ENCODE assay signal across 13 cellular contexts in the genomic region with DNA sequence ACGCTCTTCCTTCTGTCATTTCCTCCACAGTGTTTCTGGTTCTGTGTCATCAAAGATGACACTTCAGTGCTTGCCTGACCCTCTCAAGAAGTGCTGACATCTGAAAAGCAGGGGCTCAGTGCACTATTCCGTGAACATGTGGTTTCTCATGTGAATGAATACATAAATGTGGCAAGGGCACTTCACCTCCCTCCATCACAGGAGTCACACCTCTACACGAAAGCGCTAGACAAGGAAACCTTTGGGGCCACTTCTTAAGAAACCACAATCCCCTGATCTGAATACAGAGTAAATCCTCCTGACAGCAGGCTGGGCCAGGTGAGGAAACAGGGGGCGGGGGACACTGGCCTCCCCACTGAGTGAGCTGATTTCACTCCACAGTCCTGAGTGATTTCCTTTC.
A peak's percentile ranks its signal among the peaks of the same experiment; 100 is the strongest.
DNase-seq lines count a peak whose midpoint lies in the region; ATAC-seq and TF ChIP-seq lines count a peak whose summit lies in the region.
"Had no signal": no experiment of that assay in that cellular context is flagged by ENCODE, and none has a peak within 500 bp of the region (broad histone marks: within the 10 kb centered on the region; RNA-seq: fewer than 3 reads in every experiment).

No MANE protein-coding gene starts in this region.

- H3K4me1 ChIP-seq in endodermal cell (ENCODE audit: control insufficient read depth, insufficient read depth, low read length) (peaks cover 16% of the 10 kb centered on the region), vagina (no peaks in the 10 kb centered on the region), stomach (no peaks in the 10 kb centered on the region)
- H3K4me1 ChIP-seq: parathyroid adenoma had no signal

- H3K9ac ChIP-seq in endodermal cell (ENCODE audit: extremely low read depth, low read length, poor library complexity, severe bottlenecking): no peak overlapping the region
- H3K9ac ChIP-seq: parathyroid adenoma had no signal

- H3K36me3 ChIP-seq in endodermal cell (ENCODE audit: control insufficient read depth, insufficient read depth, low read length) (no peaks in the 10 kb centered on the region), vagina (no peaks in the 10 kb centered on the region), stomach (peaks cover 0 to 17% (median 6%) of the 10 kb centered on the region in 4 donors)

- TF ChIP-seq EP300 in stomach (IDR thresholded peaks at IDR 0.05): no peak

- H3K4me3 Mint-ChIP-seq in endodermal cell: no peak overlapping the region

- TF ChIP-seq CTCF in endodermal cell (conservative IDR thresholded peaks at IDR 0.05): no peak
- no peak for TF ChIP-seq CTCF in vagina (IDR thresholded peaks at IDR 0.05)
- no peak for TF ChIP-seq CTCF in stomach (IDR thresholded peaks at IDR 0.05)

- TF ChIP-seq POLR2A in vagina (IDR thresholded peaks at IDR 0.05): no peak
- no peak for TF ChIP-seq POLR2A in stomach (IDR thresholded peaks at IDR 0.05)

- no peak overlapping the region for H3K27ac Mint-ChIP-seq in endodermal cell

- peak; percentile 64 for DNase-seq in NK-92 treated with Interleukin-12 subunit alpha and Interleukin-12 subunit beta, amount 100 ng/mL, for 24 hours (lab: John Stamatoyannopoulos, UW)
- DNase-seq in NK-92 (lab: John Stamatoyannopoulos, UW; ENCODE audit: unreplicated experiment) (no peak), endodermal cell (peak; percentile 70), vagina (ENCODE audit: extremely low spot score in 2 of 2) (no peak), stomach (no peak)
- no peak for DNase-seq in activated effector memory CD4-positive, alpha-beta T cell treated with Interleukin-2 at 50 U/mL for 16 hours
- DNase-seq: DMS53; KBM-7; stimulated activated CD4-positive, alpha-beta T cell treated with anti-CD3 and anti-CD28 coated beads, Interleukin-4, amount 100 ng/mL, for 1 hour had no signal

- H3K9me3 Mint-ChIP-seq in endodermal cell: no peaks in the 10 kb centered on the region

- H3K4me3 ChIP-seq in endodermal cell (ENCODE audit: low read length) (no peak overlapping the region), vagina (no peak overlapping the region), stomach (no peak overlapping the region)

- ATAC-seq in GM19395 (IDR thresholded peaks at IDR 0.05; ENCODE audit: unreplicated experiment): peak; percentile 76
- peak; percentile 68 for ATAC-seq in HG03108 (IDR thresholded peaks at IDR 0.05; ENCODE audit: unreplicated experiment)

- intact Hi-C loops in vagina (cut with DNase I) (no loop called here), stomach (cut with DNase I; ENCODE audit: low total_unique reads) (no loop called here)

- H3K27me3 ChIP-seq in endodermal cell (ENCODE audit: control insufficient read depth, insufficient read depth, low read length, poor library complexity, severe bottlenecking): peaks cover 4% of the 10 kb centered on the region
- H3K27me3 ChIP-seq in vagina: no peaks in the 10 kb centered on the region
- H3K27me3 ChIP-seq in stomach: no peaks in the 10 kb centered on the region

- no peak overlapping the region for H3K27ac ChIP-seq in endodermal cell (ENCODE audit: low read depth, low read length)
- no peak overlapping the region for H3K27ac ChIP-seq in vagina
- no peak overlapping the region for H3K27ac ChIP-seq in stomach
- H3K27ac ChIP-seq: 22Rv1, parathyroid adenoma had no signal

- H3K36me3 Mint-ChIP-seq in endodermal cell (ENCODE audit: low read depth): no peaks in the 10 kb centered on the region

- peaks cover 10% of the 10 kb centered on the region for H3K27me3 Mint-ChIP-seq in endodermal cell (ENCODE audit: insufficient read depth)

- WGBS in endodermal cell (ENCODE audit: insufficient coverage in 1 of 2, insufficient read length in 1 of 2), 2 experiments: 76 to 100% methylated on average over 2 to 5 of the region's 5 CpGs
- WGBS in stomach, 5 donors: 72 to 85% (median 79%) methylated on average over 5 of the region's 5 CpGs

- H3K9me3 ChIP-seq in endodermal cell (ENCODE audit: control insufficient read depth, low read length) (no peaks in the 10 kb centered on the region), vagina (no peaks in the 10 kb centered on the region), stomach (no peaks in the 10 kb centered on the region)

- H3K4me1 Mint-ChIP-seq in endodermal cell: peaks cover 41% of the 10 kb centered on the region

Comparison
In these comparisons a context has a peak if more than half of its experiments do, and no peak if none do; other contexts are left out.
1. DNase-seq: peak in NK-92 treated with Interleukin-12 subunit alpha and Interleukin-12 subunit beta, amount 100 ng/mL, for 24 hours (single experiment) and endodermal cell (single experiment); none in NK-92 (single experiment), activated effector memory CD4-positive, alpha-beta T cell treated with Interleukin-2 at 50 U/mL for 16 hours (single experiment), vagina (0 of 2) and stomach (single experiment).